8 cellular contexts compared by ENCODE assay signal in genomic region chr10:108783897-108784296, GRCh38.
A peak's percentile ranks its signal among the peaks of the same experiment; 100 is the strongest.
DNase-seq lines count a peak whose midpoint lies in the region; ATAC-seq, FAIRE-seq and TF ChIP-seq lines count a peak whose summit lies in the region.

No MANE protein-coding gene starts in this region.

- H2BK120ac ChIP-seq in H1 (replicated peaks; ENCODE audit: low read depth, low read length) = no peak overlapping the region

- no peak overlapping the region for H3K14ac ChIP-seq in H1 (ENCODE audit: insufficient read length)

- no peak overlapping the region for H3K18ac ChIP-seq in H1 (ENCODE audit: extremely low read depth, low read length)

- no peak overlapping the region for H3K27ac Mint-ChIP-seq in stimulated activated naive B cell treated with anti-CD40 and anti-IgM and Interleukin-4, amounts not matched to agents 10 μg/mL and 1 μg/mL and 100 μg/mL, for 72 hours

- H4K20me1 ChIP-seq in H1 (replicated peaks in 1 of 2; ENCODE audit: control insufficient read depth in 1 of 2, insufficient read depth in 2 of 2, low read length in 2 of 2) = no peaks in the 10 kb centered on the region

- H2BK5ac ChIP-seq in H1 (ENCODE audit: low read depth, low read length) = no peak overlapping the region

- no peak overlapping the region for H3K4ac ChIP-seq in H1 (replicated peaks; ENCODE audit: insufficient read length, low read depth, low read length)

- H2BK20ac ChIP-seq in H1 (ENCODE audit: low read length) = no peak overlapping the region

- H3K4me3 ChIP-seq in AG04450 (ENCODE audit: low read depth, low read length) (no peak overlapping the region), GM12865 (ENCODE audit: low read depth, low read length) (no peak overlapping the region), H1 (ENCODE audit: extremely low read depth in 1 of 4, insufficient read depth in 2 of 4, low read depth in 3 of 4, low read length in 4 of 4) (no peak overlapping the region), transverse colon (no peak overlapping the region)

- no peak overlapping the region for H4K91ac ChIP-seq in H1 (replicated peaks; ENCODE audit: insufficient read length, low read length)

- H3K9me3 ChIP-seq in AG04450 (ENCODE audit: control insufficient read depth, insufficient read depth, low read length) (peaks cover 17% of the 10 kb centered on the region), H1 (ENCODE audit: insufficient read depth in 2 of 2, low read depth in 1 of 2, low read length in 1 of 2) (peaks cover 21 to 24% of the 10 kb centered on the region in 2 experiments), transverse colon (peaks cover 0 to 4% of the 10 kb centered on the region in 2 donors)

- H3K79me1 ChIP-seq in H1 (ENCODE audit: low read depth, low read length) = no peaks in the 10 kb centered on the region

- H3K9ac ChIP-seq in H1 (replicated peaks in 1 of 4; ENCODE audit: extremely low read depth in 1 of 4, low read depth in 3 of 4, low read length in 3 of 4) = no peak overlapping the region

- H3K27ac ChIP-seq in AG04450 (ENCODE audit: low read depth, low read length) (no peak overlapping the region), H1 (ENCODE audit: low read depth, low read length) (no peak overlapping the region), transverse colon (no peak overlapping the region)

- H3K56ac ChIP-seq in H1 (replicated peaks; ENCODE audit: insufficient read length, low read depth, low read length) = no peak overlapping the region

- POLR2A ChIA-PET in AG04450 (lab: Yijun Ruan, JAX) (no interaction called here), H1 (lab: Charles Lee; ENCODE audit: partially characterized antibody) (no interaction called here)

- H4K8ac ChIP-seq in H1 (ENCODE audit: extremely low read depth, insufficient read depth, low read length) = no peak overlapping the region

- ATAC-seq in HG02642 (IDR thresholded peaks at IDR 0.05; ENCODE audit: poor library complexity, unreplicated experiment) (peak; percentile 78), left ventricle myocardium superior (no peak)
- ATAC-seq in stimulated activated naive B cell treated with anti-CD40 and anti-IgM and Interleukin-4, amounts not matched to agents 10 μg/mL and 1 μg/mL and 100 μg/mL, for 72 hours (replicated peaks) = peak; percentile 63 to 65

- no peak overlapping the region for H2AFZ ChIP-seq in H1 (ENCODE audit: low read length)

- H3K23ac ChIP-seq in H1 (ENCODE audit: insufficient read length) = no peak overlapping the region

- TF ChIP-seq RAD21 in H1 (IDR thresholded peaks at IDR 0.05 in 1 of 2, conservative IDR thresholded peaks at IDR 0.05 in 1 of 2; ENCODE audit: low read depth in 2 of 2, low read length in 2 of 2) = peak; percentile 93 to 94

- H3K36me3 ChIP-seq in H1 (ENCODE audit: control insufficient read depth in 2 of 4, insufficient read depth in 4 of 4, low read length in 3 of 4) (no peaks in the 10 kb centered on the region), transverse colon (no peaks in the 10 kb centered on the region)

- H3K27me3 Mint-ChIP-seq in stimulated activated naive B cell treated with anti-CD40 and anti-IgM and Interleukin-4, amounts not matched to agents 10 μg/mL and 1 μg/mL and 100 μg/mL, for 72 hours = no peaks in the 10 kb centered on the region

- DNase-seq in AG04450 (ENCODE audit: low read depth, low spot score) (no peak), GM12865 (ENCODE audit: low read depth) (peak; percentile 83), NCI-H526 (lab: John Stamatoyannopoulos, UW) (peak; percentile 55 to 71), H1 (ENCODE audit: low read depth in 1 of 2, low spot score in 2 of 2) (peak; percentile 5 to 57), left ventricle myocardium superior (no peak), transverse colon (no peak)
- peak; percentile 13 for DNase-seq in stimulated activated naive B cell treated with anti-CD40 and anti-IgM and Interleukin-4, amounts not matched to agents 10 μg/mL and 1 μg/mL and 100 μg/mL, for 72 hours

- H3K4me1 Mint-ChIP-seq in stimulated activated naive B cell treated with anti-CD40 and anti-IgM and Interleukin-4, amounts not matched to agents 10 μg/mL and 1 μg/mL and 100 μg/mL, for 72 hours = no peaks in the 10 kb centered on the region

- FAIRE-seq in H1 (lab: Jason Lieb, UNC) = peak; percentile 95

- H3K23me2 ChIP-seq in H1 (ENCODE audit: low read depth, low read length) = no peaks in the 10 kb centered on the region

- no peak for TF ChIP-seq EP300 in H1 (IDR thresholded peaks at IDR 0.05; ENCODE audit: borderline replicate concordance in 1 of 2, low read depth in 2 of 2, low read length in 2 of 2)
- no peak for TF ChIP-seq EP300 in transverse colon (IDR thresholded peaks at IDR 0.05; ENCODE audit: low read depth)

- no peak overlapping the region for H2BK12ac ChIP-seq in H1 (ENCODE audit: low read depth, low read length)

- TF ChIP-seq POLR2A in H1 (IDR thresholded peaks at IDR 0.05; ENCODE audit: control extremely low read depth in 1 of 2, low read depth in 2 of 2, low read length in 2 of 2) (no peak), transverse colon (IDR thresholded peaks at IDR 0.05) (no peak)

- H3K4me1 ChIP-seq in H1 (replicated peaks in 1 of 4; ENCODE audit: control insufficient read depth in 3 of 4, insufficient read depth in 4 of 4, low read length in 3 of 4) = no peaks in the 10 kb centered on the region
- H3K4me1 ChIP-seq in transverse colon = no peaks in the 10 kb centered on the region

- no peak overlapping the region for H3K4me3 Mint-ChIP-seq in stimulated activated naive B cell treated with anti-CD40 and anti-IgM and Interleukin-4, amounts not matched to agents 10 μg/mL and 1 μg/mL and 100 μg/mL, for 72 hours

- peaks cover 11 to 12% of the 10 kb centered on the region in 2 donors for H3K9me3 Mint-ChIP-seq in stimulated activated naive B cell treated with anti-CD40 and anti-IgM and Interleukin-4, amounts not matched to agents 10 μg/mL and 1 μg/mL and 100 μg/mL, for 72 hours

- intact Hi-C loops in left ventricle myocardium superior (cut with micrococcal nuclease) (no loop called here), transverse colon (cut with DNase I; ENCODE audit: low total_unique reads) (no loop called here)

- in situ Hi-C loops in transverse colon (cut with MboI; ENCODE audit: low pct_ligation_motif_present in 1 of 4, low pct_unique_long_range_greater_than_20kb in 1 of 4, low sequenced_read_pairs in 3 of 4) = no loop called here

- H2AK5ac ChIP-seq in H1 (ENCODE audit: low read depth, low read length) = no peak overlapping the region

- no peaks in the 10 kb centered on the region for H3K79me2 ChIP-seq in H1 (ENCODE audit: control insufficient read depth in 1 of 2, insufficient read depth in 2 of 2, low read length in 2 of 2)

- CTCF ChIA-PET in AG04450 (lab: Charles Lee) (no interaction called here), H1 (lab: Charles Lee; ENCODE audit: partially characterized antibody) (interaction anchor here (0.6 kb wide), 1 partner anchor 1827 kb away, joined by 3 read pairs; no protein-coding TSS in a partner anchor)

- H3K4me2 ChIP-seq in H1 (ENCODE audit: insufficient read depth in 1 of 2, low read depth in 2 of 2, low read length in 2 of 2) = no peak overlapping the region

- H3K36me3 Mint-ChIP-seq in stimulated activated naive B cell treated with anti-CD40 and anti-IgM and Interleukin-4, amounts not matched to agents 10 μg/mL and 1 μg/mL and 100 μg/mL, for 72 hours = no peaks in the 10 kb centered on the region

- H2BK15ac ChIP-seq in H1 (ENCODE audit: low read length) = no peak overlapping the region

- TF ChIP-seq CTCF in AG04450 (IDR thresholded peaks at IDR 0.05; ENCODE audit: low read depth, low read length) (0 out of 2 replicates have a peak, but pooled peaks have one; percentile 19), GM12865 (IDR thresholded peaks at IDR 0.05; ENCODE audit: insufficient read depth, low read depth, low read length, missing control alignments) (peak; percentile 66), H1 (IDR thresholded peaks at IDR 0.05; ENCODE audit: control extremely low read depth in 1 of 3, insufficient read depth in 1 of 3, low read depth in 1 of 3, low read length in 3 of 3) (peak; percentile 40 to 79 (median 67)), transverse colon (IDR thresholded peaks at IDR 0.05) (peak in 1 of 5 experiments; percentile 7)

- 85% methylated on average over 1 of the region's 1 CpG; no CpG with 5 or more reads in 1 of the 2 experiments for WGBS in H1 (ENCODE audit: extremely low coverage in 1 of 2, insufficient coverage in 1 of 2, insufficient read length in 1 of 2, insufficient replicate concordance in 2 of 2, low coverage in 1 of 2, low lambda C conversion rate in 2 of 2, missing lambda C conversion rate in 1 of 2), 2 experiments
- 36 to 40% methylated on average over 1 of the region's 1 CpG for WGBS in transverse colon (ENCODE audit: low coverage in 1 of 2), 2 donors

- H3K27me3 ChIP-seq in AG04450 (ENCODE audit: control insufficient read depth, insufficient read depth, low read length) (no peaks in the 10 kb centered on the region), H1 (replicated peaks in 1 of 4; ENCODE audit: control insufficient read depth in 3 of 4, extremely low read depth in 1 of 4, insufficient read depth in 3 of 4, low read length in 3 of 4) (peaks cover 0 to 3% (median 0%) of the 10 kb centered on the region in 4 experiments; a peak in 2 of 7 replicates), transverse colon (no peaks in the 10 kb centered on the region)

- no peak overlapping the region for H4K5ac ChIP-seq in H1 (ENCODE audit: insufficient read length, low read depth, low read length)

TF ChIP-seq in H1, 55 proteins besides CTCF, POLR2A, EP300 and RAD21:
- TF ChIP-seq, protein P1, sequence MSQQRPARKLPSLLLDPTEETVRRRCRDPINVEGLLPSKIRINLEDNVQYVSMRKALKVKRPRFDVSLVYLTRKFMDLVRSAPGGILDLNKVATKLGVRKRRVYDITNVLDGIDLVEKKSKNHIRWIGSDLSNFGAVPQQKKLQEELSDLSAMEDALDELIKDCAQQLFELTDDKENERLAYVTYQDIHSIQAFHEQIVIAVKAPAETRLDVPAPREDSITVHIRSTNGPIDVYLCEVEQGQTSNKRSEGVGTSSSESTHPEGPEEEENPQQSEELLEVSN (IDR thresholded peaks at IDR 0.05) = peak; percentile 95
- TF ChIP-seq KDM4A (IDR thresholded peaks at IDR 0.05; ENCODE audit: low read depth, low read length, severe bottlenecking) = no peak
- TF ChIP-seq CBX5 (IDR thresholded peaks at IDR 0.05; ENCODE audit: low read depth, low read length) = no peak
- peak; percentile 99 for TF ChIP-seq MAX (IDR thresholded peaks at IDR 0.05)
- peak; percentile 41; the same call in 1 of the 2 replicates for TF ChIP-seq TEAD4 (IDR thresholded peaks at IDR 0.05; ENCODE audit: low read depth, low read length)
- TF ChIP-seq EZH2 (IDR thresholded peaks at IDR 0.05; ENCODE audit: low read depth, low read length, severe bottlenecking) = no peak
- no peak for TF ChIP-seq SP2 (IDR thresholded peaks at IDR 0.05; ENCODE audit: low read length)
- TF ChIP-seq SP4 (IDR thresholded peaks at IDR 0.05; ENCODE audit: low read length) = no peak
- TF ChIP-seq BCL11A (IDR thresholded peaks at IDR 0.05; ENCODE audit: low read depth in 2 of 2, low read length in 2 of 2) = no peak

Comparison
In these comparisons a context has a peak if more than half of its experiments do, and no peak if none do; other contexts are left out.
1. DNase-seq: peak in GM12865 (single experiment), NCI-H526 (2 of 2), H1 (2 of 2) and stimulated activated naive B cell treated with anti-CD40 and anti-IgM and Interleukin-4, amounts not matched to agents 10 μg/mL and 1 μg/mL and 100 μg/mL, for 72 hours (single experiment); none in AG04450 (single experiment), left ventricle myocardium superior (single experiment) and transverse colon (single experiment).